13 cellular contexts compared by ENCODE assay signal in the genomic region with DNA sequence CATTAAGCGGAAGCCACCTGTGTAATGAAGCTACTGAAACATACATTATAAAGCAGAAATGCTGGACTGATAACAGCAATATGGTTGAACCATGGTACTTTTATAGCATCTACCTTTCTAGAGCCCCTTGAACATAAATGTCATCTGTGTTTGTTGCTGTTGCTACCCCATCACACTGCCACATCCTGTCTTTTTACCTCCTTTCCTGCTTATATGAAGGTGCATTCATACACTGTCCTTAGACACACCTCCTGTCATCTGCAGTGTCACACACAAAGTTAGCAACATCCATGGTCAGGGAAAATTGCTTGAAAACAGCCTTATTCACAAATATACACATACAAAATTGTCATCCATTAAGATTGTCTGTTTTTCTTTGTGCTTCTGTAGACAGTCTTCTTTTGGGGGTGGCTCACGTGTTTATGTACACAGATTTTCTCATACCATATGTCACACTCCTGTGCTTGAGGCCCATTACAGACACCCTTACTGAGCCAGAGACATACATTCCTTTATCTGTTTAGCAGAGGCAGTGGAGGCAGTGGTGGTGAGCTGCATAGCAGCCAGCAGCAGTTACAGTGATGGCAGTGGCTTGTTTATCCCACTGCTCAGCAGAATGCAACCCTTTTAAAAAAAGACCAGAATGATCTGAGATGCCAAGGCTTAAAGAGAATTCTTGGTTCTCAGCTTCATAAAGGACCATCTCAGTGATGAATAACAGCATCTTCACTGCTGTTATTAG. TPM values are rescaled to one million over a fixed set of nuclear protein-coding genes. Genes with fewer than 3 reads are reported as not detected.
"Had no signal": no experiment of that assay in that cellular context is flagged by ENCODE, and none has a peak within 500 bp of the region (broad histone marks: within the 10 kb centered on the region; RNA-seq: fewer than 3 reads in every experiment).

No MANE protein-coding gene starts in this region.

- H3K27me3 Mint-ChIP-seq: stimulated activated naive CD8-positive, alpha-beta T cell treated with anti-CD3 and anti-CD28 coated beads, Interleukin-15, Interleukin-2, amounts not matched to agents 100 ng/mL and 50 ng/mL, for 24 hours had no signal

- H3K9me3 Mint-ChIP-seq: stimulated activated naive CD8-positive, alpha-beta T cell treated with anti-CD3 and anti-CD28 coated beads, Interleukin-15, Interleukin-2, amounts not matched to agents 100 ng/mL and 50 ng/mL, for 24 hours had no signal

- H3K27ac Mint-ChIP-seq: stimulated activated naive CD8-positive, alpha-beta T cell treated with anti-CD3 and anti-CD28 coated beads, Interleukin-15, Interleukin-2, amounts not matched to agents 100 ng/mL and 50 ng/mL, for 24 hours had no signal

- DNase-seq: activated CD4-positive, alpha-beta T cell treated with anti-CD3 and anti-CD28 coated beads for 48 hours; activated T-cell treated with anti-CD3 and anti-CD28 coated beads, Interleukin-2, amount 50 U/mL, for 48 hours; caudate nucleus; effector CD8-positive, alpha-beta T cell; left ventricle myocardium inferior; mesenchymal stem cell; stimulated activated CD4-positive, alpha-beta T cell treated with anti-CD3 and anti-CD28 coated beads, Interleukin-12 subunit alpha, Interleukin-12 subunit beta, amount 100 ng/mL, for 4 hours; stimulated activated CD4-positive, alpha-beta T cell treated with anti-CD3 and anti-CD28 coated beads, Interleukin-2, amount 100 ng/mL, for 48 hours; T-helper 1 cell had no signal

- FAIRE-seq: keratinocyte had no signal

- ATAC-seq: gastroesophageal sphincter had no signal

- H3K4me3 Mint-ChIP-seq: stimulated activated naive CD8-positive, alpha-beta T cell treated with anti-CD3 and anti-CD28 coated beads, Interleukin-15, Interleukin-2, amounts not matched to agents 100 ng/mL and 50 ng/mL, for 24 hours had no signal

RNA-seq across cellular contexts. Expression of a gene that starts 47.0 kb away (rescaled TPM):
- total RNA-seq: left ventricle myocardium inferior, thoracic aorta had no signal
